Comparison of ENCODE assay signal across 1 cellular context in genomic region chr9:122213589-122214413, GRCh38.
A peak's percentile ranks its signal among the peaks of the same experiment; 100 is the strongest.
TF ChIP-seq lines count a peak whose summit lies in the region.

No MANE protein-coding gene starts in this region.

TF ChIP-seq in K562, 482 proteins besides CTCF, POLR2A, EP300 and RAD21 (continued from another document):
- TF ChIP-seq, protein P1, sequence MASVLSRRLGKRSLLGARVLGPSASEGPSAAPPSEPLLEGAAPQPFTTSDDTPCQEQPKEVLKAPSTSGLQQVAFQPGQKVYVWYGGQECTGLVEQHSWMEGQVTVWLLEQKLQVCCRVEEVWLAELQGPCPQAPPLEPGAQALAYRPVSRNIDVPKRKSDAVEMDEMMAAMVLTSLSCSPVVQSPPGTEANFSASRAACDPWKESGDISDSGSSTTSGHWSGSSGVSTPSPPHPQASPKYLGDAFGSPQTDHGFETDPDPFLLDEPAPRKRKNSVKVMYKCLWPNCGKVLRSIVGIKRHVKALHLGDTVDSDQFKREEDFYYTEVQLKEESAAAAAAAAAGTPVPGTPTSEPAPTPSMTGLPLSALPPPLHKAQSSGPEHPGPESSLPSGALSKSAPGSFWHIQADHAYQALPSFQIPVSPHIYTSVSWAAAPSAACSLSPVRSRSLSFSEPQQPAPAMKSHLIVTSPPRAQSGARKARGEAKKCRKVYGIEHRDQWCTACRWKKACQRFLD (CRISPR knock-in tag; IDR thresholded peaks at IDR 0.05), result peak; percentile 63
- TF ChIP-seq, protein P2, sequence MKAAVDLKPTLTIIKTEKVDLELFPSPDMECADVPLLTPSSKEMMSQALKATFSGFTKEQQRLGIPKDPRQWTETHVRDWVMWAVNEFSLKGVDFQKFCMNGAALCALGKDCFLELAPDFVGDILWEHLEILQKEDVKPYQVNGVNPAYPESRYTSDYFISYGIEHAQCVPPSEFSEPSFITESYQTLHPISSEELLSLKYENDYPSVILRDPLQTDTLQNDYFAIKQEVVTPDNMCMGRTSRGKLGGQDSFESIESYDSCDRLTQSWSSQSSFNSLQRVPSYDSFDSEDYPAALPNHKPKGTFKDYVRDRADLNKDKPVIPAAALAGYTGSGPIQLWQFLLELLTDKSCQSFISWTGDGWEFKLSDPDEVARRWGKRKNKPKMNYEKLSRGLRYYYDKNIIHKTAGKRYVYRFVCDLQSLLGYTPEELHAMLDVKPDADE (conservative IDR thresholded peaks at IDR 0.05; ENCODE audit: control insufficient read depth, low read depth, low read length), result no peak
- no peak for TF ChIP-seq ZBTB43 (CRISPR knock-in tag; IDR thresholded peaks at IDR 0.05)
- no peak for TF ChIP-seq GATAD2A (IDR thresholded peaks at IDR 0.05)
- TF ChIP-seq BRF1 (IDR thresholded peaks at IDR 0.05; ENCODE audit: borderline replicate concordance, extremely low read depth, insufficient read length), result no peak
- no peak for TF ChIP-seq RBM14 (IDR thresholded peaks at IDR 0.05; ENCODE audit: borderline replicate concordance, insufficient read depth, low read depth, low read length)
- no peak for TF ChIP-seq GATA2 (CRISPR knock-in tag; IDR thresholded peaks at IDR 0.05)
- TF ChIP-seq GABPB1 (CRISPR knock-in tag; IDR thresholded peaks at IDR 0.05), result peak; percentile 77
- TF ChIP-seq ATF1 (CRISPR knock-in tag; IDR thresholded peaks at IDR 0.05), result peak; percentile 35
- TF ChIP-seq ATF1 (tag; IDR thresholded peaks at IDR 0.05), result peak; percentile 84
- no peak for TF ChIP-seq KLF10 (CRISPR knock-in tag; IDR thresholded peaks at IDR 0.05)
- no peak for TF ChIP-seq TAF9B (IDR thresholded peaks at IDR 0.05; ENCODE audit: partially characterized antibody)
- TF ChIP-seq ZSCAN29 (IDR thresholded peaks at IDR 0.05), result no peak
- TF ChIP-seq CBFB (CRISPR knock-in tag; IDR thresholded peaks at IDR 0.05), result 0 out of 2 replicates have a peak, but pooled peaks have one; percentile 3
- no peak for TF ChIP-seq SMAD3 (CRISPR knock-in tag; conservative IDR thresholded peaks at IDR 0.05)
- no peak; the same call in 1 of the 2 replicates for TF ChIP-seq HDAC2 (IDR thresholded peaks at IDR 0.05)
- TF ChIP-seq DACH1 (IDR thresholded peaks at IDR 0.05; ENCODE audit: partially characterized antibody), result no peak
- TF ChIP-seq, protein P3, sequence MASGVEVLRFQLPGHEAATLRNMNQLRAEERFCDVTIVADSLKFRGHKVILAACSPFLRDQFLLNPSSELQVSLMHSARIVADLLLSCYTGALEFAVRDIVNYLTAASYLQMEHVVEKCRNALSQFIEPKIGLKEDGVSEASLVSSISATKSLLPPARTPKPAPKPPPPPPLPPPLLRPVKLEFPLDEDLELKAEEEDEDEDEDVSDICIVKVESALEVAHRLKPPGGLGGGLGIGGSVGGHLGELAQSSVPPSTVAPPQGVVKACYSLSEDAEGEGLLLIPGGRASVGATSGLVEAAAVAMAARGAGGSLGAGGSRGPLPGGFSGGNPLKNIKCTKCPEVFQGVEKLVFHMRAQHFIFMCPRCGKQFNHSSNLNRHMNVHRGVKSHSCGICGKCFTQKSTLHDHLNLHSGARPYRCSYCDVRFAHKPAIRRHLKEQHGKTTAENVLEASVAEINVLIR (CRISPR knock-in tag; IDR thresholded peaks at IDR 0.05), result 0 out of 2 replicates have a peak, but pooled peaks have one; percentile 9
- TF ChIP-seq LCOR (CRISPR knock-in tag; IDR thresholded peaks at IDR 0.05), result 0 out of 2 replicates have a peak, but pooled peaks have one; percentile 47
- no peak for TF ChIP-seq ELF2 (CRISPR knock-in tag; IDR thresholded peaks at IDR 0.05)
- TF ChIP-seq, protein P4, sequence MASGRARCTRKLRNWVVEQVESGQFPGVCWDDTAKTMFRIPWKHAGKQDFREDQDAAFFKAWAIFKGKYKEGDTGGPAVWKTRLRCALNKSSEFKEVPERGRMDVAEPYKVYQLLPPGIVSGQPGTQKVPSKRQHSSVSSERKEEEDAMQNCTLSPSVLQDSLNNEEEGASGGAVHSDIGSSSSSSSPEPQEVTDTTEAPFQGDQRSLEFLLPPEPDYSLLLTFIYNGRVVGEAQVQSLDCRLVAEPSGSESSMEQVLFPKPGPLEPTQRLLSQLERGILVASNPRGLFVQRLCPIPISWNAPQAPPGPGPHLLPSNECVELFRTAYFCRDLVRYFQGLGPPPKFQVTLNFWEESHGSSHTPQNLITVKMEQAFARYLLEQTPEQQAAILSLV (tag; IDR thresholded peaks at IDR 0.05), result no peak
- TF ChIP-seq BCL6 (CRISPR knock-in tag; IDR thresholded peaks at IDR 0.05), result no peak
- peak; percentile 0 for TF ChIP-seq TAF1 (IDR thresholded peaks at IDR 0.05; ENCODE audit: control insufficient read depth, extremely low read depth, insufficient read depth, low read length, severe bottlenecking)
- TF ChIP-seq CREM (IDR thresholded peaks at IDR 0.05; ENCODE audit: low read depth), result peak; percentile 88
- TF ChIP-seq PPARD (CRISPR knock-in tag; IDR thresholded peaks at IDR 0.05), result no peak
- TF ChIP-seq HDAC3 (IDR thresholded peaks at IDR 0.05; ENCODE audit: borderline replicate concordance, partially characterized antibody), result no peak
- TF ChIP-seq SIRT6 (IDR thresholded peaks at IDR 0.05; ENCODE audit: low read depth, low read length), result no peak
- TF ChIP-seq, protein P5, sequence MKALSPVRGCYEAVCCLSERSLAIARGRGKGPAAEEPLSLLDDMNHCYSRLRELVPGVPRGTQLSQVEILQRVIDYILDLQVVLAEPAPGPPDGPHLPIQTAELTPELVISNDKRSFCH (CRISPR knock-in tag; IDR thresholded peaks at IDR 0.05), result no peak
- TF ChIP-seq, protein P5 (tag; IDR thresholded peaks at IDR 0.05), result no peak; the same call in 1 of the 2 replicates
- TF ChIP-seq PHF8 (IDR thresholded peaks at IDR 0.05; ENCODE audit: borderline replicate concordance, low read length), result peak; percentile 62; the same call in 1 of the 2 replicates
- TF ChIP-seq TRIM24 (IDR thresholded peaks at IDR 0.05), result peak in 1 of 2 experiments; percentile 15; a peak in 1 of 4 replicates
- TF ChIP-seq RCOR1 (IDR thresholded peaks at IDR 0.05; ENCODE audit: borderline replicate concordance in 1 of 2, low read depth in 2 of 2, low read length in 2 of 2), result no peak
- TF ChIP-seq POLR3G (IDR thresholded peaks at IDR 0.05; ENCODE audit: extremely low read depth, insufficient read length, insufficient replicate concordance), result no peak
- no peak for TF ChIP-seq PHTF2 (CRISPR knock-in tag; IDR thresholded peaks at IDR 0.05)
- TF ChIP-seq ZKSCAN8 (CRISPR knock-in tag; IDR thresholded peaks at IDR 0.05), result no peak
- peak in 1 of 2 experiments; percentile 48; a peak in 1 of 4 replicates for TF ChIP-seq SIN3A (IDR thresholded peaks at IDR 0.05; ENCODE audit: borderline replicate concordance in 2 of 2, control insufficient read depth in 1 of 2, low read depth in 2 of 2, low read length in 2 of 2)
- TF ChIP-seq FUS (optimal IDR thresholded peaks at IDR 0.05; ENCODE audit: low read depth, low read length), result no peak
- TF ChIP-seq, protein P6, sequence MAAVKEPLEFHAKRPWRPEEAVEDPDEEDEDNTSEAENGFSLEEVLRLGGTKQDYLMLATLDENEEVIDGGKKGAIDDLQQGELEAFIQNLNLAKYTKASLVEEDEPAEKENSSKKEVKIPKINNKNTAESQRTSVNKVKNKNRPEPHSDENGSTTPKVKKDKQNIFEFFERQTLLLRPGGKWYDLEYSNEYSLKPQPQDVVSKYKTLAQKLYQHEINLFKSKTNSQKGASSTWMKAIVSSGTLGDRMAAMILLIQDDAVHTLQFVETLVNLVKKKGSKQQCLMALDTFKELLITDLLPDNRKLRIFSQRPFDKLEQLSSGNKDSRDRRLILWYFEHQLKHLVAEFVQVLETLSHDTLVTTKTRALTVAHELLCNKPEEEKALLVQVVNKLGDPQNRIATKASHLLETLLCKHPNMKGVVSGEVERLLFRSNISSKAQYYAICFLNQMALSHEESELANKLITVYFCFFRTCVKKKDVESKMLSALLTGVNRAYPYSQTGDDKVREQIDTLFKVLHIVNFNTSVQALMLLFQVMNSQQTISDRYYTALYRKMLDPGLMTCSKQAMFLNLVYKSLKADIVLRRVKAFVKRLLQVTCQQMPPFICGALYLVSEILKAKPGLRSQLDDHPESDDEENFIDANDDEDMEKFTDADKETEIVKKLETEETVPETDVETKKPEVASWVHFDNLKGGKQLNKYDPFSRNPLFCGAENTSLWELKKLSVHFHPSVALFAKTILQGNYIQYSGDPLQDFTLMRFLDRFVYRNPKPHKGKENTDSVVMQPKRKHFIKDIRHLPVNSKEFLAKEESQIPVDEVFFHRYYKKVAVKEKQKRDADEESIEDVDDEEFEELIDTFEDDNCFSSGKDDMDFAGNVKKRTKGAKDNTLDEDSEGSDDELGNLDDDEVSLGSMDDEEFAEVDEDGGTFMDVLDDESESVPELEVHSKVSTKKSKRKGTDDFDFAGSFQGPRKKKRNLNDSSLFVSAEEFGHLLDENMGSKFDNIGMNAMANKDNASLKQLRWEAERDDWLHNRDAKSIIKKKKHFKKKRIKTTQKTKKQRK (IDR thresholded peaks at IDR 0.05; ENCODE audit: borderline replicate concordance, low read depth, low read length), result no peak
- TF ChIP-seq ZNF224 (CRISPR knock-in tag; IDR thresholded peaks at IDR 0.05), result no peak
- no peak for TF ChIP-seq IRF2 (CRISPR knock-in tag; IDR thresholded peaks at IDR 0.05)
- TF ChIP-seq NR2F6 (CRISPR knock-in tag; IDR thresholded peaks at IDR 0.05), result no peak
- no peak for TF ChIP-seq PTBP1 (IDR thresholded peaks at IDR 0.05; ENCODE audit: low read depth, low read length)
- TF ChIP-seq ATF4 (CRISPR knock-in tag; IDR thresholded peaks at IDR 0.05), result no peak
